ENCODE assay signal across 27 cellular contexts in the genomic region with DNA sequence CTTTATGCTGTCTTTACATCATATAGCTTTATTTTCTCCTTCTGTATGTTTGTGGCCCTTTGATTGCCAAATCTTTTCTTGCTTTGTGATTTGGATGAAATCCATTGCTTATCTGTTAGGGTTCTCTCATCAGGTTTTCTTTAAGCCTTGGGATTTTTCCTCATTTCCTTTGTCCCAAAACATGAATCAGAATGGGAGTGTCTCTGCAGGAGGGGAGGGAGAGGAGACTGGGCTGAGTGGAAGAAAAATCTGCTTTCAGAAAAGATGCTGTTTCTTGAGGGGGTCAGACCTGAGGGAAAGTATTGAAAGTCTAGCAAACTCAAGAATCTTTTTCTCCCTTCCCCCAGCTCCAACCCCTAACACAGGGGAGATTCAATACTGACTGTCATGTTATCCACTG.
A peak's percentile ranks its signal among the peaks of the same experiment; 100 is the strongest.
DNase-seq lines count a peak whose midpoint lies in the region; TF ChIP-seq lines count a peak whose summit lies in the region.
"Had no signal": no experiment of that assay in that cellular context is flagged by ENCODE, and none has a peak within 500 bp of the region (broad histone marks: within the 10 kb centered on the region; RNA-seq: fewer than 3 reads in every experiment).

No MANE protein-coding gene starts in this region.

- no peaks in the 10 kb centered on the region for H3K23me2 ChIP-seq in H9 (ENCODE audit: insufficient read length, low read depth, low read length, poor library complexity, severe bottlenecking)

- no peaks in the 10 kb centered on the region for H3K9me3 Mint-ChIP-seq in H9
- no peaks in the 10 kb centered on the region for H3K9me3 Mint-ChIP-seq in neural progenitor cell
- H3K9me3 Mint-ChIP-seq: central memory CD8-positive, alpha-beta T cell had no signal

- H4K5ac ChIP-seq in H9 (ENCODE audit: insufficient read length, low read depth, low read length): no peak overlapping the region

- no peaks in the 10 kb centered on the region for H4K20me1 ChIP-seq in H9 (ENCODE audit: control insufficient read depth, insufficient read depth, insufficient read length)
- no peaks in the 10 kb centered on the region for H4K20me1 ChIP-seq in neural progenitor cell (ENCODE audit: low read depth)

- TF ChIP-seq CTCF in H9 (conservative IDR thresholded peaks at IDR 0.05) (no peak), neural progenitor cell (IDR thresholded peaks at IDR 0.05) (no peak)

- no peak overlapping the region for H3K4ac ChIP-seq in H9 (ENCODE audit: low read depth, low read length)

- H3K9ac ChIP-seq in H9 (ENCODE audit: extremely low read depth, insufficient read length, low read length) (no peak overlapping the region), NT2/D1 (ENCODE audit: insufficient read length, low read depth) (no peak overlapping the region), neural progenitor cell (no peak overlapping the region)

- peak overlapping the region; percentile 97 for H3K27ac ChIP-seq in H9 (ENCODE audit: insufficient read length, low read depth, low read length)
- peak overlapping the region; percentile 93 for H3K27ac ChIP-seq in neural progenitor cell
- H3K27ac ChIP-seq: esophagus muscularis mucosa, foreskin keratinocyte, heart right ventricle, left lung, PC-9, sigmoid colon, tibial nerve had no signal

- H3K4me1 ChIP-seq in H9 (ENCODE audit: insufficient read depth, low read length): peaks cover 28% of the 10 kb centered on the region
- no peaks in the 10 kb centered on the region for H3K4me1 ChIP-seq in NT2/D1 (ENCODE audit: insufficient read depth, insufficient read length)
- H3K4me1 ChIP-seq in neural progenitor cell: peaks cover 93% of the 10 kb centered on the region
- H3K4me1 ChIP-seq: esophagus muscularis mucosa, foreskin keratinocyte, left lung, sigmoid colon, tibial nerve had no signal

- H3K27ac Mint-ChIP-seq in H9 (peak overlapping the region; percentile 91 to 100 (median 96)), neural progenitor cell (peak overlapping the region; percentile 98)
- H3K27ac Mint-ChIP-seq: activated T-cell treated with anti-CD3 and anti-CD28 coated beads, Interleukin-2, amount 50 U/mL, for 72 hours; progenitor cell of endocrine pancreas; T-helper 17 cell had no signal

- H3K79me2 ChIP-seq in H9 (ENCODE audit: insufficient read depth, low read length) (no peaks in the 10 kb centered on the region), neural progenitor cell (ENCODE audit: low read depth) (no peaks in the 10 kb centered on the region)

- no peak overlapping the region for H3T11ph ChIP-seq in H9 (ENCODE audit: low read length)

- H3K4me2 ChIP-seq in H9 (ENCODE audit: insufficient read depth, insufficient read length, low read length): no peak overlapping the region
- H3K4me2 ChIP-seq in neural progenitor cell: peak overlapping the region; percentile 67
- H3K4me2 ChIP-seq: PC-9 had no signal

- H3K23ac ChIP-seq in H9 (ENCODE audit: insufficient read length, low read depth, low read length): no peak overlapping the region

- no peak overlapping the region for H2BK15ac ChIP-seq in H9 (ENCODE audit: low read depth, low read length)

- H3K56ac ChIP-seq in H9 (ENCODE audit: insufficient read length, low read depth, low read length): no peak overlapping the region

- H3K4me3 Mint-ChIP-seq in H9 (peak overlapping the region; percentile 27 to 38), neural progenitor cell (peak overlapping the region; percentile 64)
- H3K4me3 Mint-ChIP-seq: activated T-cell treated with anti-CD3 and anti-CD28 coated beads, Interleukin-2, amount 50 U/mL, for 72 hours; central memory CD8-positive, alpha-beta T cell; T-helper 17 cell had no signal

- no peaks in the 10 kb centered on the region for H3K36me3 Mint-ChIP-seq in H9 (ENCODE audit: insufficient read depth in 1 of 3, low read depth in 3 of 3)
- H3K36me3 Mint-ChIP-seq in neural progenitor cell: no peaks in the 10 kb centered on the region

- no peak overlapping the region for H2BK120ac ChIP-seq in H9 (ENCODE audit: low read depth, low read length, poor library complexity, severe bottlenecking)

- H4K91ac ChIP-seq in H9 (ENCODE audit: insufficient read length, low read depth, low read length): no peak overlapping the region

- H3K14ac ChIP-seq in H9 (ENCODE audit: insufficient read depth, low read length): no peak overlapping the region

- H2BK20ac ChIP-seq in H9 (ENCODE audit: low read depth, low read length, poor library complexity, severe bottlenecking): peak overlapping the region; percentile 34

- H2BK12ac ChIP-seq in H9 (ENCODE audit: insufficient read length, low read depth, low read length): no peak overlapping the region

- no peak overlapping the region for H2AK5ac ChIP-seq in H9 (ENCODE audit: insufficient read length, low read length)

- H3K4me3 ChIP-seq in NT2/D1 (ENCODE audit: insufficient read length, low read depth) (no peak overlapping the region), neural progenitor cell (peak overlapping the region; percentile 30)
- H3K4me3 ChIP-seq: esophagus muscularis mucosa, heart right ventricle, left lung, PC-9, sigmoid colon, tibial nerve had no signal

- H3K9me3 ChIP-seq in H9 (ENCODE audit: control insufficient read depth, low read depth, low read length) (no peaks in the 10 kb centered on the region), NT2/D1 (ENCODE audit: insufficient read depth, low read length) (no peaks in the 10 kb centered on the region), neural progenitor cell (ENCODE audit: low read depth) (no peaks in the 10 kb centered on the region)
- H3K9me3 ChIP-seq: esophagus muscularis mucosa, heart right ventricle, left lung, sigmoid colon, tibial nerve had no signal

- no peaks in the 10 kb centered on the region for H3K79me1 ChIP-seq in H9 (ENCODE audit: insufficient read depth, low read depth, low read length, poor library complexity, severe bottlenecking)

- peaks cover 82 to 83% of the 10 kb centered on the region in 2 experiments for H3K4me1 Mint-ChIP-seq in H9
- H3K4me1 Mint-ChIP-seq in neural progenitor cell: peaks cover 85% of the 10 kb centered on the region
- H3K4me1 Mint-ChIP-seq: central memory CD8-positive, alpha-beta T cell; T-helper 17 cell had no signal

- H3K27me3 ChIP-seq in H9 (ENCODE audit: insufficient read depth, low read length): no peaks in the 10 kb centered on the region
- H3K27me3 ChIP-seq in NT2/D1 (ENCODE audit: insufficient read depth, insufficient read length): no peaks in the 10 kb centered on the region
- no peaks in the 10 kb centered on the region for H3K27me3 ChIP-seq in neural progenitor cell
- H3K27me3 ChIP-seq: tibial nerve had no signal

- no peak overlapping the region for H3K18ac ChIP-seq in H9 (ENCODE audit: insufficient read length, low read depth, low read length)

- H2BK5ac ChIP-seq in H9 (ENCODE audit: insufficient read length, low read length): no peak overlapping the region

- no peaks in the 10 kb centered on the region for H3K36me3 ChIP-seq in NT2/D1 (ENCODE audit: insufficient read depth, insufficient read length, low read length)
- H3K36me3 ChIP-seq in neural progenitor cell: no peaks in the 10 kb centered on the region
- H3K36me3 ChIP-seq: esophagus muscularis mucosa, heart right ventricle, left lung, sigmoid colon, tibial nerve had no signal

- peaks cover 56% of the 10 kb centered on the region for H3F3A ChIP-seq in neural progenitor cell (ENCODE audit: low read depth)

- H3K27me3 Mint-ChIP-seq in H9 (ENCODE audit: low read depth) (no peaks in the 10 kb centered on the region), neural progenitor cell (ENCODE audit: insufficient read depth, low read depth) (peaks cover 2% of the 10 kb centered on the region)
- H3K27me3 Mint-ChIP-seq: central memory CD8-positive, alpha-beta T cell; T-helper 17 cell had no signal

- H4K8ac ChIP-seq in H9 (replicated peaks; ENCODE audit: insufficient read length, low read depth, low read length): no peak overlapping the region

- DNase-seq in H9 (no peak), NT2/D1 (ENCODE audit: low read depth, low spot score) (peak; percentile 42), iPS DF 19.7 (ENCODE audit: low read depth, low spot score) (peak; percentile 76), neural progenitor cell (ENCODE audit: low spot score) (peak; percentile 55), NCI-H2107 treated with DMSO at 0.1 percent for 48 hours (lab: John Stamatoyannopoulos, UW; ENCODE audit: unreplicated experiment) (no peak), NCI-H2196 (lab: John Stamatoyannopoulos, UW; ENCODE audit: unreplicated experiment) (no peak), medulla oblongata (ENCODE audit: extremely low spot score) (no peak)
- DNase-seq: activated CD4-positive, alpha-beta T cell treated with anti-CD3 and anti-CD28 coated beads, Interleukin-2, amount 50 U/mL, for 48 hours; activated T-cell treated with anti-CD3 and anti-CD28 coated beads, Interleukin-2, amount 50 U/mL, for 72 hours; C1 segment of cervical spinal cord; foreskin keratinocyte; heart right ventricle; islet precursor cell; left lung; mesenchymal stem cell; NCI-H1694; NCI-H2171 treated with DMSO at 0.1 percent for 48 hours; NCI-H524; nucleus accumbens; PC-9; sigmoid colon; stimulated activated CD4-positive, alpha-beta T cell treated with anti-CD3 and anti-CD28 coated beads, Interleukin-4, amount 100 ng/mL, for 24 hours; T-helper 17 cell had no signal

- H2AFZ ChIP-seq in H9 (ENCODE audit: low read length) (no peak overlapping the region), neural progenitor cell (replicated peaks) (no peak overlapping the region)
- H2AFZ ChIP-seq: PC-9 had no signal

Comparison
In these comparisons a context has a peak if more than half of its experiments do, and no peak if none do; other contexts are left out.
1. DNase-seq: peak in NT2/D1 (single experiment), iPS DF 19.7 (single experiment) and neural progenitor cell (single experiment); none in H9 (single experiment), NCI-H2107 treated with DMSO at 0.1 percent for 48 hours (single experiment), NCI-H2196 (single experiment) and medulla oblongata (single experiment).